25 cellular contexts compared by ENCODE assay signal in genomic region chr17:18932360-18933055, GRCh38. TPM values are rescaled to one million over a fixed set of nuclear protein-coding genes. Genes with fewer than 3 reads are reported as not detected.
DNase-seq lines count a peak whose midpoint lies in the region; ATAC-seq, FAIRE-seq and TF ChIP-seq lines count a peak whose summit lies in the region.
"Had no signal": no experiment of that assay in that cellular context is flagged by ENCODE, and none has a peak within 500 bp of the region (broad histone marks: within the 10 kb centered on the region; RNA-seq: fewer than 3 reads in every experiment).

No MANE protein-coding gene starts in this region.

- FAIRE-seq in A549 (lab: Jason Lieb, UNC), result no peak
- FAIRE-seq in HepG2 (lab: Jason Lieb, UNC), result no peak
- FAIRE-seq: HTR-8/SVneo had no signal

- TF ChIP-seq RAD21 in A549 (conservative IDR thresholded peaks at IDR 0.05 in 1 of 2, IDR thresholded peaks at IDR 0.05 in 1 of 2) (no peak), HepG2 (CRISPR knock-in tag; IDR thresholded peaks at IDR 0.05) (no peak)

- no peak for TF ChIP-seq POLR2A in A549 (IDR thresholded peaks at IDR 0.05; ENCODE audit: low read length)
- TF ChIP-seq POLR2A in HepG2 (IDR thresholded peaks at IDR 0.05; ENCODE audit: insufficient read depth in 1 of 2, low read depth in 2 of 2, low read length in 2 of 2), result no peak
- no peak for TF ChIP-seq POLR2A in sigmoid colon (IDR thresholded peaks at IDR 0.05)
- no peak for TF ChIP-seq POLR2A in ovary (IDR thresholded peaks at IDR 0.05)

- H3K79me2 ChIP-seq in HepG2 (ENCODE audit: insufficient read depth, low read length), result no peaks in the 10 kb centered on the region

- no peaks in the 10 kb centered on the region for H3K27me3 ChIP-seq in CD4-positive, alpha-beta T cell (ENCODE audit: control insufficient read depth, insufficient read depth, low read length)
- peaks cover 0 to 4% of the 10 kb centered on the region in 2 experiments; a peak in 1 of 5 replicates for H3K27me3 ChIP-seq in HepG2 (ENCODE audit: control insufficient read depth in 1 of 2, insufficient read depth in 2 of 2, low read length in 2 of 2)
- no peaks in the 10 kb centered on the region for H3K27me3 ChIP-seq in sigmoid colon
- no peaks in the 10 kb centered on the region for H3K27me3 ChIP-seq in ovary
- H3K27me3 ChIP-seq: ascending aorta had no signal

- no peaks in the 10 kb centered on the region for H3K27me3 Mint-ChIP-seq in CD4-positive, alpha-beta T cell
- H3K27me3 Mint-ChIP-seq in WTC11 (ENCODE audit: low read depth), result no peaks in the 10 kb centered on the region

- intact Hi-C loops in CD4-positive, alpha-beta T cell (cut with DNase I, micrococcal nuclease), result no loop called here
- intact Hi-C loops in HepG2 (cut with micrococcal nuclease; ENCODE audit: unreplicated experiment) (no loop called here), sigmoid colon (cut with DNase I) (no loop called here), ovary (cut with DNase I) (no loop called here)

- ATAC-seq in A549 (peak; percentile 54; a peak in 5 of 6 replicates), WTC11 (no peak), HepG2 (no peak)
- ATAC-seq in CD4-positive, alpha-beta T cell (ENCODE audit: poor library complexity), result peak; percentile 88

- H3K4me1 ChIP-seq in A549 (no peaks in the 10 kb centered on the region), HepG2 (ENCODE audit: insufficient read depth, low read length) (no peaks in the 10 kb centered on the region), sigmoid colon (peaks cover 0 to 7% (median 3%) of the 10 kb centered on the region in 4 donors), ovary (ENCODE audit: insufficient read depth) (no peaks in the 10 kb centered on the region)
- H3K4me1 ChIP-seq: ascending aorta, heart right ventricle, prostate gland had no signal

- TF ChIP-seq CTCF in A549 (IDR thresholded peaks at IDR 0.05) (no peak), WTC11 (IDR thresholded peaks at IDR 0.05) (no peak), HepG2 (CRISPR knock-in tag; IDR thresholded peaks at IDR 0.05) (no peak), sigmoid colon (IDR thresholded peaks at IDR 0.05) (no peak), ovary (IDR thresholded peaks at IDR 0.05) (no peak)
- TF ChIP-seq CTCF in CD4-positive, alpha-beta T cell (IDR thresholded peaks at IDR 0.05), result no peak

- no TSS peak for BruUV-seq in HepG2 (replicated peaks; lab: Mats Ljungman, UMichigan)

- H3K9me3 Mint-ChIP-seq in CD4-positive, alpha-beta T cell, result no peaks in the 10 kb centered on the region
- no peaks in the 10 kb centered on the region for H3K9me3 Mint-ChIP-seq in WTC11
- H3K9me3 Mint-ChIP-seq: neural crest cell had no signal

- TF ChIP-seq EP300 in A549 (IDR thresholded peaks at IDR 0.05) (no peak), HepG2 (IDR thresholded peaks at IDR 0.05; ENCODE audit: low read depth in 2 of 2, low read length in 2 of 2) (no peak), HepG2 (CRISPR knock-in tag; IDR thresholded peaks at IDR 0.05; ENCODE audit: borderline replicate concordance) (no peak), sigmoid colon (IDR thresholded peaks at IDR 0.05) (no peak), ovary (IDR thresholded peaks at IDR 0.05) (no peak)

- POLR2A ChIA-PET in A549 (lab: Yijun Ruan, JAX) (interaction anchor here (0.6 kb wide), 1 partner anchor 10 kb away, joined by 7 read pairs; no protein-coding TSS in a partner anchor), WTC11 (lab: Charles Lee) (no interaction called here), HepG2 (lab: Yijun Ruan, JAX) (no interaction called here)
- POLR2A ChIA-PET in CD4-positive, alpha-beta T cell (lab: Charles Lee), result interaction anchor here (0.7 to 1.2 kb wide), 3 partner anchors 23 to 32 kb away, joined by 3 to 4 read pairs (median 3); no protein-coding TSS in a partner anchor

- DNase-seq in A549 (ENCODE audit: low read depth in 1 of 2, low spot score in 1 of 2) (no peak), WTC11 (ENCODE audit: low spot score) (no peak), HepG2 (ENCODE audit: low spot score) (no peak), sigmoid colon (no peak), ovary (no peak), amygdala (lab: John Stamatoyannopoulos, UW) (no peak)
- no peak for DNase-seq in CD4-positive, alpha-beta T cell
- DNase-seq in activated CD4-positive, CD25-positive, alpha-beta regulatory T cell (lab: John Stamatoyannopoulos, UW), result no peak
- DNase-seq: activated gamma-delta T cell treated with Interleukin-2 at 50 U/mL for 16 hours, DMS53, foreskin fibroblast, GDM1, heart right ventricle, left cardiac atrium, mesendoderm, NCI-H1694, NCI-H2171 treated with DMSO at 0.1 percent for 48 hours, NCI-H526 treated with DMSO at 0.1 percent for 48 hours had no signal

- H4K20me1 ChIP-seq in HepG2 (ENCODE audit: insufficient read depth, low read length), result no peaks in the 10 kb centered on the region

- no peak overlapping the region for H3K4me3 Mint-ChIP-seq in CD4-positive, alpha-beta T cell
- no peak overlapping the region for H3K4me3 Mint-ChIP-seq in WTC11
- H3K4me3 Mint-ChIP-seq: neural crest cell had no signal

- H3K9me3 ChIP-seq in A549 (no peaks in the 10 kb centered on the region), HepG2 (ENCODE audit: low read length) (no peaks in the 10 kb centered on the region), sigmoid colon (no peaks in the 10 kb centered on the region), ovary (no peaks in the 10 kb centered on the region)
- H3K9me3 ChIP-seq in CD4-positive, alpha-beta T cell (ENCODE audit: control insufficient read depth, low read length), result no peaks in the 10 kb centered on the region
- H3K9me3 ChIP-seq: ascending aorta, heart right ventricle, prostate gland, thoracic aorta had no signal

- H3K9ac ChIP-seq in HepG2 (ENCODE audit: insufficient read depth, low read depth, low read length), result no peak overlapping the region

- H3K4me1 Mint-ChIP-seq in CD4-positive, alpha-beta T cell (ENCODE audit: low read depth), result peaks cover 23% of the 10 kb centered on the region
- no peaks in the 10 kb centered on the region for H3K4me1 Mint-ChIP-seq in WTC11
- H3K4me1 Mint-ChIP-seq: neural crest cell had no signal

- H3K4me2 ChIP-seq in A549 (no peak overlapping the region), HepG2 (ENCODE audit: low read depth, low read length) (no peak overlapping the region)

- in situ Hi-C loops in HepG2 (cut with HindIII; ENCODE audit: extremely low pct_ligation_motif_present, low pct_unique_long_range_greater_than_20kb), result no loop called here

- H3K27ac ChIP-seq in A549, result no peak overlapping the region
- H3K27ac ChIP-seq in CD4-positive, alpha-beta T cell (ENCODE audit: low read depth, low read length), result no peak overlapping the region
- no peak overlapping the region for H3K27ac ChIP-seq in HepG2 (ENCODE audit: extremely low read length, insufficient read depth, low read length)
- no peak overlapping the region for H3K27ac ChIP-seq in sigmoid colon
- no peak overlapping the region for H3K27ac ChIP-seq in ovary
- H3K27ac ChIP-seq: ascending aorta, heart right ventricle, prostate gland, RWPE1, thoracic aorta had no signal

- H3K36me3 ChIP-seq in HepG2 (replicated peaks in 1 of 2; ENCODE audit: control insufficient read depth in 1 of 2, insufficient read depth in 2 of 2, low read length in 2 of 2) (peaks cover 4 to 26% of the 10 kb centered on the region in 2 experiments; a peak in 3 of 5 replicates), sigmoid colon (peaks cover 8 to 45% (median 15%) of the 10 kb centered on the region in 4 donors), ovary (no peaks in the 10 kb centered on the region)
- H3K36me3 ChIP-seq: prostate gland had no signal

- CTCF ChIA-PET in A549 (lab: Yijun Ruan, JAX) (interaction anchor here (0.6 to 3.7 kb wide), 5 partner anchors 20 to 63 kb away, joined by 3 to 22 read pairs (median 3); partner anchors contain the start of gene SLC5A10), WTC11 (lab: Charles Lee) (interaction anchor here (0.7 to 2.2 kb wide), 2 partner anchors 19 to 29 kb away, joined by 3 to 9 read pairs; partner anchors contain the start of gene SLC5A10), HepG2 (lab: Yijun Ruan, JAX; ENCODE audit: low intra/inter-chr PET ratio, low total read pairs) (no interaction called here)
- CTCF ChIA-PET in CD4-positive, alpha-beta T cell (lab: Charles Lee), result interaction anchor here (1.1 kb wide), 1 partner anchor 29 kb away, joined by 3 read pairs; no protein-coding TSS in a partner anchor

- H3K27ac Mint-ChIP-seq in CD4-positive, alpha-beta T cell, result peak overlapping the region; percentile 57
- H3K27ac Mint-ChIP-seq in WTC11, result peak overlapping the region; percentile 30; the same call in 1 of the 2 replicates

- 73% methylated on average over 5 of the region's 5 CpGs for WGBS in A549 (ENCODE audit: missing lambda C conversion rate)
- 88% methylated on average over 4 of the region's 5 CpGs for WGBS in HepG2 (ENCODE audit: low lambda C conversion rate)
- WGBS in sigmoid colon, 2 donors, result 69 to 71% methylated on average over 5 of the region's 5 CpGs
- 64 to 77% (median 69%) methylated on average over 5 of the region's 5 CpGs for WGBS in ovary, 3 donors

- H3K36me3 Mint-ChIP-seq in CD4-positive, alpha-beta T cell (ENCODE audit: low read depth), result peaks cover 51% of the 10 kb centered on the region
- H3K36me3 Mint-ChIP-seq in WTC11, result peaks cover 29% of the 10 kb centered on the region

- H2AFZ ChIP-seq in HepG2 (ENCODE audit: low read length), result no peak overlapping the region

- H3K4me3 ChIP-seq in A549 (no peak overlapping the region), HepG2 (replicated peaks in 1 of 3; ENCODE audit: insufficient read depth in 1 of 3, low read depth in 2 of 3, low read length in 3 of 3) (no peak overlapping the region), sigmoid colon (no peak overlapping the region), ovary (no peak overlapping the region)
- H3K4me3 ChIP-seq: ascending aorta, heart right ventricle, prostate gland, thoracic aorta had no signal

RNA-seq across cellular contexts. Expression of gene SLC5A10, which starts 19.5 kb away (rescaled TPM):
- polyA plus RNA-seq in A549 (2011; rRNA removed), result 0.26 and 0.28 TPM in 2 replicates
- 0.07 and 0.19 TPM in 2 replicates for polyA plus RNA-seq in A549 (2012; cell fraction: cytosol; rRNA removed)
- polyA plus RNA-seq in A549 (2012; cell fraction: nucleus; rRNA removed), result 0.23 and 0.32 TPM in 2 replicates
- 0.07 to 0.22 TPM (median 0.15 TPM) in 3 replicates for polyA plus RNA-seq in A549 (2017; fragmentation: RNase III; extraction: RNeasy Plus Mini Kit Qiagen cat#74134 plus additional on column Dnase treatment)
- polyA minus RNA-seq in A549 (2011; rRNA and poly(A)+ RNA removed), result 0.15 and 0.54 TPM in 2 replicates
- not detected for total RNA-seq in CD4-positive, alpha-beta T cell
- total RNA-seq in WTC11 (2021), result 0.09 TPM in 1 of 3 replicates, not detected in the others
- not detected in 2 replicates for total RNA-seq in HepG2 (2016; rRNA removed; fragmentation: Illumina TruSeq; extraction: Trizol)
- total RNA-seq in HepG2 (2016; cell fraction: cytosol; rRNA removed; fragmentation: Illumina TruSeq; extraction: Trizol; ENCODE audit: low read depth), result not detected in 2 replicates
- 0.04 TPM in 1 of 2 replicates, not detected in the other for total RNA-seq in HepG2 (2016; cell fraction: insoluble cytoplasmic fraction; rRNA removed; fragmentation: Illumina TruSeq; extraction: Trizol)
- total RNA-seq in HepG2 (2016; cell fraction: membrane; rRNA removed; fragmentation: Illumina TruSeq; extraction: Trizol), result not detected in 2 replicates
- total RNA-seq in HepG2 (2016; cell fraction: nucleus; rRNA removed; fragmentation: Illumina TruSeq; extraction: Trizol), result not detected in 2 replicates
- 0.05 and 0.07 TPM in 2 replicates for polyA plus RNA-seq in HepG2 (2011; rRNA removed)
- polyA plus RNA-seq in HepG2 (2011; cell fraction: cytosol; rRNA removed), result 0.03 TPM in 2 replicates
- 0.23 and 0.38 TPM in 2 replicates for polyA plus RNA-seq in HepG2 (2011; cell fraction: nucleus; rRNA removed)
- 0.08 and 0.11 TPM in 2 replicates for polyA plus RNA-seq in HepG2 (2012)
- not detected in 2 replicates for polyA plus RNA-seq in HepG2 (2016; cell fraction: cytosol; fragmentation: Illumina TruSeq; extraction: Trizol; ENCODE audit: low read depth)
- not detected in 2 replicates for polyA plus RNA-seq in HepG2 (2016; cell fraction: insoluble cytoplasmic fraction; fragmentation: Illumina TruSeq; extraction: Trizol; ENCODE audit: low read depth)
- not detected in 2 replicates for polyA plus RNA-seq in HepG2 (2016; cell fraction: membrane; fragmentation: Illumina TruSeq; extraction: Trizol; ENCODE audit: low read depth)
- not detected in 2 replicates for polyA plus RNA-seq in HepG2 (2016; cell fraction: nucleus; fragmentation: Illumina TruSeq; extraction: Trizol; ENCODE audit: insufficient read depth, low read depth)
- 0.09 and 0.24 TPM in 2 replicates for polyA minus RNA-seq in HepG2 (2011; rRNA and poly(A)+ RNA removed; ENCODE audit: low replicate concordance)
- polyA minus RNA-seq in HepG2 (2011; cell fraction: cytosol; rRNA and poly(A)+ RNA removed), result not detected in 2 replicates
- polyA minus RNA-seq in HepG2 (2011; cell fraction: nucleus; rRNA and poly(A)+ RNA removed), result 0.25 and 0.39 TPM in 2 replicates
- total RNA-seq in sigmoid colon, result not detected
- under 1 TPM in 1 of 3 donors, not detected in 2; 0.19 TPM for polyA plus RNA-seq in sigmoid colon
- total RNA-seq in ovary, result under 1 TPM in 3 of 7 donors, not detected in 4; 0.05 to 0.38 (median 0.12) TPM
- polyA plus RNA-seq in ovary, result under 1 TPM in 1 of 2 donors, not detected in 1; 0.18 TPM
- total RNA-seq: ascending aorta, epithelial cell of proximal tubule, neural crest cell, prostate gland, thoracic aorta had no signal

Comparison
In these comparisons a context has a peak if more than half of its experiments do, and no peak if none do; other contexts are left out.
1. ATAC-seq: peak in A549 (2 of 2) and CD4-positive, alpha-beta T cell (single experiment); none in WTC11 (single experiment) and HepG2 (single experiment).
2. POLR2A ChIA-PET loops: an anchor here in A549 (0.6 kb wide) and CD4-positive, alpha-beta T cell (0.7 to 1.2 kb wide); none called in WTC11 and HepG2.